20 cellular contexts compared by ENCODE assay signal in the genomic region with DNA sequence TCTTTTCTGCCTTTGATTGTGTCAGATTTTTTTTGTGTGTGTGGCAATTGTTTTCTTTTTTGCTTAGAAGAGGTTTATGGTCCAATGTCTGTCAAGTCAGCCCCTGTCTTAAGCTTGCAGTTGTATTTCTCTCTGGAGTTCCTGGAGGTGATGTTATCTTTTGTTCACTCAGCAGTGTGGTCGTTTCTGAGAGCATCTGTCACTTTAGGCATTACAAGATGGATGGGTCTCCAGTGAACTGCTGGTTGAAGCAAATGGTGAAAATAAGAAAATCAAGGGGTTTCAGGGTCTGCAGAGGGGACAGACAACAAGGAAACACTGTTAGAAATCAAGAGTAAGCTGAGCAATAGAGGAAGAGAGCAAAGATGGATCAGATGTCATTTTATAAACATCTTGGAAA.
DNase-seq lines count a peak whose midpoint lies in the region; ATAC-seq, FAIRE-seq and TF ChIP-seq lines count a peak whose summit lies in the region.
"Had no signal": no experiment of that assay in that cellular context is flagged by ENCODE, and none has a peak within 500 bp of the region (broad histone marks: within the 10 kb centered on the region; RNA-seq: fewer than 3 reads in every experiment).

No MANE protein-coding gene starts in this region.

- H3K27me3 ChIP-seq in astrocyte (ENCODE audit: insufficient read depth, low read length) = no peaks in the 10 kb centered on the region
- no peaks in the 10 kb centered on the region for H3K27me3 ChIP-seq in colonic mucosa
- H3K27me3 ChIP-seq in Peyer's patch = no peaks in the 10 kb centered on the region
- H3K27me3 ChIP-seq: brain microvascular endothelial cell had no signal

- H3K36me3 ChIP-seq in astrocyte (ENCODE audit: insufficient read depth, low read length) = no peaks in the 10 kb centered on the region
- no peaks in the 10 kb centered on the region for H3K36me3 ChIP-seq in colonic mucosa
- no peaks in the 10 kb centered on the region for H3K36me3 ChIP-seq in Peyer's patch
- H3K36me3 ChIP-seq: brain microvascular endothelial cell, pancreas had no signal

- H2AFZ ChIP-seq in astrocyte (ENCODE audit: low read depth, low read length) = no peak overlapping the region

- H3K27ac Mint-ChIP-seq in astrocyte (ENCODE audit: unreplicated experiment) = no peak overlapping the region
- H3K27ac Mint-ChIP-seq in neural crest cell (ENCODE audit: unreplicated experiment) = no peak overlapping the region
- H3K27ac Mint-ChIP-seq in stimulated activated naive CD8-positive, alpha-beta T cell treated with anti-CD3 and anti-CD28 coated beads, Interleukin-15, amount 100 ng/mL, for 72 hours = no peak overlapping the region
- H3K27ac Mint-ChIP-seq: activated CD4-positive, alpha-beta T cell treated with anti-CD3 and anti-CD28 coated beads, Interleukin-2, amount 10 ng/mL, durations not matched to agents 24 days and 14 days; stimulated activated naive B cell treated with anti-CD40 and anti-IgM and Interleukin-4, amounts not matched to agents 10 μg/mL and 1 μg/mL and 100 μg/mL, for 72 hours; T-helper 1 cell treated with Interleukin-12 subunit alpha and Interleukin-12 subunit beta and Interleukin-4 antibody, amounts not matched to agents 30 μg/mL and 1 μg/mL, for 36 hours had no signal

- H3K9me3 ChIP-seq in astrocyte (ENCODE audit: insufficient read depth, low read depth, low read length) (no peaks in the 10 kb centered on the region), colonic mucosa (no peaks in the 10 kb centered on the region), Peyer's patch (no peaks in the 10 kb centered on the region)
- H3K9me3 ChIP-seq: pancreas had no signal

- no peak for TF ChIP-seq CTCF in D721Med (IDR thresholded peaks at IDR 0.05; ENCODE audit: insufficient read depth, missing control alignments)
- no peak for TF ChIP-seq CTCF in astrocyte (IDR thresholded peaks at IDR 0.05; ENCODE audit: insufficient read depth, low read depth, low read length)
- TF ChIP-seq CTCF in neural crest cell (conservative IDR thresholded peaks at IDR 0.05) = no peak
- TF ChIP-seq CTCF in colonic mucosa (IDR thresholded peaks at IDR 0.05) = no peak
- TF ChIP-seq CTCF in Peyer's patch (IDR thresholded peaks at IDR 0.05) = no peak

- DNase-seq in D721Med (ENCODE audit: insufficient read length, low spot score) (no peak), LHCN-M2 (ENCODE audit: low read depth) (peak; percentile 48), astrocyte (ENCODE audit: low read depth) (no peak), neural crest cell (ENCODE audit: low read depth, low spot score) (peak; percentile 7), colonic mucosa (no peak), Peyer's patch (no peak), NCI-H2029 (lab: John Stamatoyannopoulos, UW) (no peak)
- DNase-seq in stimulated activated naive CD8-positive, alpha-beta T cell treated with anti-CD3 and anti-CD28 coated beads, Interleukin-15, amount 100 ng/mL, for 72 hours = no peak
- DNase-seq: activated CD4-positive, alpha-beta T cell treated with anti-CD3 and anti-CD28 coated beads, Interleukin-2, amount 10 ng/mL, durations not matched to agents 24 days and 14 days; brain microvascular endothelial cell; GDM1; KBM-7; NCI-H2081 treated with DMSO at 0.1 percent for 48 hours; NCI-H524 treated with DMSO at 0.1 percent for 48 hours; pancreas; PC-3; stimulated activated naive B cell treated with anti-CD40 and anti-IgM and Interleukin-4, amounts not matched to agents 10 μg/mL and 1 μg/mL and 100 μg/mL, for 72 hours had no signal

- H3K27ac ChIP-seq in astrocyte (ENCODE audit: low read depth, low read length) = no peak overlapping the region
- no peak overlapping the region for H3K27ac ChIP-seq in colonic mucosa
- H3K27ac ChIP-seq in Peyer's patch = no peak overlapping the region
- H3K27ac ChIP-seq: brain microvascular endothelial cell, pancreas had no signal

- no peak overlapping the region for H3K4me3 ChIP-seq in astrocyte (ENCODE audit: insufficient read depth, low read depth, low read length)
- no peak overlapping the region for H3K4me3 ChIP-seq in colonic mucosa
- no peak overlapping the region for H3K4me3 ChIP-seq in Peyer's patch
- H3K4me3 ChIP-seq: lung, pancreas had no signal

- peak; percentile 97 for FAIRE-seq in D721Med (lab: Jason Lieb, UNC)
- FAIRE-seq in astrocyte (lab: Jason Lieb, UNC) = no peak
- FAIRE-seq: colon, pancreas had no signal

- intact Hi-C loops in colonic mucosa (cut with DNase I) = no loop called here

- H3K9me3 Mint-ChIP-seq in astrocyte (ENCODE audit: unreplicated experiment) = no peaks in the 10 kb centered on the region
- H3K9me3 Mint-ChIP-seq in neural crest cell = no peaks in the 10 kb centered on the region
- H3K9me3 Mint-ChIP-seq in stimulated activated naive CD8-positive, alpha-beta T cell treated with anti-CD3 and anti-CD28 coated beads, Interleukin-15, amount 100 ng/mL, for 72 hours = no peaks in the 10 kb centered on the region
- H3K9me3 Mint-ChIP-seq: activated CD4-positive, alpha-beta T cell treated with anti-CD3 and anti-CD28 coated beads, Interleukin-2, amount 10 ng/mL, durations not matched to agents 24 days and 14 days; stimulated activated naive B cell treated with anti-CD40 and anti-IgM and Interleukin-4, amounts not matched to agents 10 μg/mL and 1 μg/mL and 100 μg/mL, for 72 hours; T-helper 1 cell treated with Interleukin-12 subunit alpha and Interleukin-12 subunit beta and Interleukin-4 antibody, amounts not matched to agents 30 μg/mL and 1 μg/mL, for 36 hours had no signal

- peak overlapping the region; percentile 39 for H3K4me2 ChIP-seq in astrocyte (ENCODE audit: low read length)

- H3K9ac ChIP-seq in astrocyte (ENCODE audit: low read length) (no peak overlapping the region), colonic mucosa (ENCODE audit: low read depth in 2 of 2, low read length in 2 of 2) (no peak overlapping the region)

- H3K4me1 ChIP-seq in astrocyte (ENCODE audit: insufficient read depth, low read length) = no peaks in the 10 kb centered on the region
- H3K4me1 ChIP-seq in colonic mucosa = no peaks in the 10 kb centered on the region
- no peaks in the 10 kb centered on the region for H3K4me1 ChIP-seq in Peyer's patch
- H3K4me1 ChIP-seq: pancreas had no signal

- no peak for TF ChIP-seq POLR2A in Peyer's patch (IDR thresholded peaks at IDR 0.05)

- H3K79me2 ChIP-seq in astrocyte (ENCODE audit: insufficient read depth, low read length) = no peaks in the 10 kb centered on the region

- H3K27me3 Mint-ChIP-seq in astrocyte (ENCODE audit: low read depth, unreplicated experiment) (no peaks in the 10 kb centered on the region), neural crest cell (ENCODE audit: low read depth) (peaks cover 3% of the 10 kb centered on the region)
- H3K27me3 Mint-ChIP-seq in stimulated activated naive CD8-positive, alpha-beta T cell treated with anti-CD3 and anti-CD28 coated beads, Interleukin-15, amount 100 ng/mL, for 72 hours = peaks cover 28% of the 10 kb centered on the region

- ATAC-seq in stimulated activated naive CD8-positive, alpha-beta T cell treated with anti-CD3 and anti-CD28 coated beads, Interleukin-15, amount 100 ng/mL, for 72 hours = no peak
- ATAC-seq: pancreas; PC-3; stimulated activated naive B cell treated with anti-CD40 and anti-IgM and Interleukin-4, amounts not matched to agents 10 μg/mL and 1 μg/mL and 100 μg/mL, for 72 hours had no signal

- H3K4me3 Mint-ChIP-seq in astrocyte (ENCODE audit: unreplicated experiment) (no peak overlapping the region), neural crest cell (no peak overlapping the region)
- H3K4me3 Mint-ChIP-seq in stimulated activated naive CD8-positive, alpha-beta T cell treated with anti-CD3 and anti-CD28 coated beads, Interleukin-15, amount 100 ng/mL, for 72 hours = no peak overlapping the region
- H3K4me3 Mint-ChIP-seq: activated CD4-positive, alpha-beta T cell treated with anti-CD3 and anti-CD28 coated beads, Interleukin-2, amount 10 ng/mL, durations not matched to agents 24 days and 14 days; stimulated activated naive B cell treated with anti-CD40 and anti-IgM and Interleukin-4, amounts not matched to agents 10 μg/mL and 1 μg/mL and 100 μg/mL, for 72 hours; T-helper 1 cell treated with Interleukin-12 subunit alpha and Interleukin-12 subunit beta and Interleukin-4 antibody, amounts not matched to agents 30 μg/mL and 1 μg/mL, for 36 hours had no signal

- no peaks in the 10 kb centered on the region for H3K36me3 Mint-ChIP-seq in astrocyte (ENCODE audit: low read depth, unreplicated experiment)
- H3K36me3 Mint-ChIP-seq in neural crest cell (ENCODE audit: low read depth) = no peaks in the 10 kb centered on the region
- H3K36me3 Mint-ChIP-seq: stimulated activated naive B cell treated with anti-CD40 and anti-IgM and Interleukin-4, amounts not matched to agents 10 μg/mL and 1 μg/mL and 100 μg/mL, for 72 hours had no signal

- no peaks in the 10 kb centered on the region for H4K20me1 ChIP-seq in astrocyte (ENCODE audit: insufficient read depth, low read length)

- H3K4me1 Mint-ChIP-seq in astrocyte (ENCODE audit: low read depth, unreplicated experiment) (peaks cover 6% of the 10 kb centered on the region), neural crest cell (peaks cover 43% of the 10 kb centered on the region)
- H3K4me1 Mint-ChIP-seq in stimulated activated naive CD8-positive, alpha-beta T cell treated with anti-CD3 and anti-CD28 coated beads, Interleukin-15, amount 100 ng/mL, for 72 hours = no peaks in the 10 kb centered on the region
- H3K4me1 Mint-ChIP-seq: activated CD4-positive, alpha-beta T cell treated with anti-CD3 and anti-CD28 coated beads, Interleukin-2, amount 10 ng/mL, durations not matched to agents 24 days and 14 days; stimulated activated naive B cell treated with anti-CD40 and anti-IgM and Interleukin-4, amounts not matched to agents 10 μg/mL and 1 μg/mL and 100 μg/mL, for 72 hours had no signal

Comparison
In these comparisons a context has a peak if more than half of its experiments do, and no peak if none do; other contexts are left out.
1. DNase-seq: peak in LHCN-M2 (single experiment) and neural crest cell (single experiment); none in D721Med (single experiment), astrocyte (single experiment), colonic mucosa (single experiment), stimulated activated naive CD8-positive, alpha-beta T cell treated with anti-CD3 and anti-CD28 coated beads, Interleukin-15, amount 100 ng/mL, for 72 hours (0 of 2), Peyer's patch (0 of 3) and NCI-H2029 (single experiment).